In genomic region chr9:35814841-35815543, GRCh38 we compare ENCODE assay signal across 8 cellular contexts. TPM values are rescaled to one million over a fixed set of nuclear protein-coding genes. Genes with fewer than 3 reads are reported as not detected.
A peak's percentile ranks its signal among the peaks of the same experiment; 100 is the strongest.
DNase-seq lines count a peak whose midpoint lies in the region; ATAC-seq and TF ChIP-seq lines count a peak whose summit lies in the region.

TSS of gene HINT2 (minus strand) at chr9:35815042. CDS start at chr9:35814979, 63 bp downstream.

- intact Hi-C loops in left ventricle myocardium inferior (cut with micrococcal nuclease) (no loop called here), prostate gland (cut with DNase I) (no loop called here)

- H3K4me1 ChIP-seq in left ventricle myocardium inferior: peaks cover 47% of the 10 kb centered on the region
- peaks cover 5% of the 10 kb centered on the region for H3K4me1 ChIP-seq in prostate gland (replicated peaks)
- H3K4me1 ChIP-seq in urinary bladder (ENCODE audit: insufficient read depth): no peaks in the 10 kb centered on the region

- H3K9me3 ChIP-seq in left ventricle myocardium inferior (replicated peaks) (no peaks in the 10 kb centered on the region), prostate gland (no peaks in the 10 kb centered on the region)

- no peaks in the 10 kb centered on the region for H3K27me3 ChIP-seq in left ventricle myocardium inferior (ENCODE audit: low read depth)
- no peaks in the 10 kb centered on the region for H3K27me3 ChIP-seq in prostate gland (replicated peaks; ENCODE audit: insufficient read depth)

- H3K36me3 ChIP-seq in left ventricle myocardium inferior (no peaks in the 10 kb centered on the region), prostate gland (no peaks in the 10 kb centered on the region), urinary bladder (ENCODE audit: insufficient read depth) (no peaks in the 10 kb centered on the region)

- under 1% methylated on average over 32 of the region's 52 CpGs for WGBS in prostate gland
- under 1% methylated on average over 52 of the region's 52 CpGs for WGBS in urinary bladder

- DNase-seq in NCI-H187 (lab: John Stamatoyannopoulos, UW) (peak; percentile 87 to 90), T-helper 2 cell (peak; percentile 93 to 99 (median 96)), left ventricle myocardium inferior (peak; percentile 96), prostate gland (ENCODE audit: low spot score) (peak; percentile 96)

- TF ChIP-seq CTCF in left ventricle myocardium inferior (IDR thresholded peaks at IDR 0.05; ENCODE audit: borderline replicate concordance) (no peak), prostate gland (IDR thresholded peaks at IDR 0.05) (peak in 2 of 4 experiments; percentile 2 to 4)

- H3K4me3 ChIP-seq in left ventricle myocardium inferior (peak within 1 kb of the TSS; percentile 80), prostate gland (peak within 1 kb of the TSS; percentile 54 to 67), urinary bladder (ENCODE audit: low read depth, low read length) (peak within 1 kb of the TSS; percentile 87)

- ATAC-seq in GM18498 (IDR thresholded peaks at IDR 0.05; ENCODE audit: unreplicated experiment): peak; percentile 74
- ATAC-seq in HG02938 (IDR thresholded peaks at IDR 0.05; ENCODE audit: unreplicated experiment): peak; percentile 71

- peak; percentile 91 for TF ChIP-seq POLR2A in prostate gland (IDR thresholded peaks at IDR 0.05)

- peak within 1 kb of the TSS; percentile 95 for H3K27ac ChIP-seq in angular gyrus (ENCODE audit: low read depth, low read length)
- peak within 1 kb of the TSS; percentile 98 for H3K27ac ChIP-seq in left ventricle myocardium inferior (replicated peaks)
- H3K27ac ChIP-seq in prostate gland: peak within 1 kb of the TSS; percentile 84 to 90
- H3K27ac ChIP-seq in urinary bladder (ENCODE audit: low read depth): peak within 1 kb of the TSS; percentile 95

RNA-seq across cellular contexts. Expression of gene HINT2, which starts in this region (rescaled TPM):
- total RNA-seq in left ventricle myocardium inferior (71.1 TPM), prostate gland (10 to 100 TPM; 38.6 to 39.7 TPM), urinary bladder (12.8 TPM)
- 53.8 TPM for polyA plus RNA-seq in urinary bladder

Comparison
In these comparisons a context has a peak if more than half of its experiments do, and no peak if none do; other contexts are left out.
1. Peak in every context shown above with its lines: DNase-seq, ATAC-seq, H3K4me3 ChIP-seq and H3K27ac ChIP-seq.